8 cellular contexts compared by ENCODE assay signal in genomic region chr11:13776134-13776815, GRCh38.
DNase-seq lines count a peak whose midpoint lies in the region; ATAC-seq and TF ChIP-seq lines count a peak whose summit lies in the region.

No MANE protein-coding gene starts in this region.

- H3K9ac ChIP-seq in DND-41 (ENCODE audit: low read depth, low read length) (no peak overlapping the region), mesendoderm (ENCODE audit: low read length) (no peak overlapping the region)

- H3K36me3 Mint-ChIP-seq in activated CD4-positive, alpha-beta memory T cell treated with anti-CD3 and anti-CD28 coated beads, Interleukin-2, amount 10 ng/mL, durations not matched to agents 7 days and 5 days (ENCODE audit: low read depth): no peaks in the 10 kb centered on the region

- no CpG with 5 or more reads among the region's 3 CpGs for WGBS in mesendoderm (ENCODE audit: extremely low coverage, insufficient coverage, low lambda C conversion rate)

- H3K9me3 ChIP-seq in DND-41 (ENCODE audit: insufficient read depth, low read length, severe bottlenecking): no peaks in the 10 kb centered on the region

- peaks cover 3% of the 10 kb centered on the region for H3K4me1 Mint-ChIP-seq in activated CD4-positive, alpha-beta memory T cell treated with anti-CD3 and anti-CD28 coated beads, Interleukin-2, amount 10 ng/mL, durations not matched to agents 7 days and 5 days

- peak overlapping the region; percentile 52 for H3K18ac ChIP-seq in mesendoderm (ENCODE audit: low read length)

- H2BK15ac ChIP-seq in mesendoderm (replicated peaks; ENCODE audit: low read depth): peak overlapping the region; percentile 93

- no peak overlapping the region for H2BK120ac ChIP-seq in mesendoderm (ENCODE audit: low read depth, low read length)

- H3K27ac ChIP-seq in DND-41 (ENCODE audit: low read length) (no peak overlapping the region), mesendoderm (ENCODE audit: low read depth, low read length) (peak overlapping the region; percentile 9)

- no peaks in the 10 kb centered on the region for H3K36me3 ChIP-seq in DND-41 (ENCODE audit: insufficient read depth, low read length)
- no peaks in the 10 kb centered on the region for H3K36me3 ChIP-seq in mesendoderm (ENCODE audit: control insufficient read depth, insufficient read depth, low read length)

- no peak overlapping the region for H4K5ac ChIP-seq in mesendoderm (ENCODE audit: low read length)

- no peaks in the 10 kb centered on the region for H4K20me1 ChIP-seq in DND-41 (ENCODE audit: insufficient read depth, low read length)

- H3K4me3 Mint-ChIP-seq in activated CD4-positive, alpha-beta memory T cell treated with anti-CD3 and anti-CD28 coated beads, Interleukin-2, amount 10 ng/mL, durations not matched to agents 7 days and 5 days: no peak overlapping the region

- H4K8ac ChIP-seq in mesendoderm (ENCODE audit: low read depth, low read length): no peak overlapping the region

- no peak for DNase-seq in DND-41
- peak; percentile 19 for DNase-seq in KBM-7
- peak; percentile 45 for DNase-seq in activated CD4-positive, alpha-beta memory T cell treated with anti-CD3 and anti-CD28 coated beads, Interleukin-2, amount 10 ng/mL, durations not matched to agents 7 days and 5 days
- peak; percentile 84 for DNase-seq in mesendoderm
- DNase-seq in amniotic stem cell (lab: John Stamatoyannopoulos, UW): no peak
- no peak for DNase-seq in NCI-H226

- H3K27me3 Mint-ChIP-seq in activated CD4-positive, alpha-beta memory T cell treated with anti-CD3 and anti-CD28 coated beads, Interleukin-2, amount 10 ng/mL, durations not matched to agents 7 days and 5 days: peaks cover 5% of the 10 kb centered on the region

- no peak overlapping the region for H2AFZ ChIP-seq in DND-41 (ENCODE audit: low read depth, low read length)

- TF ChIP-seq CTCF in DND-41 (IDR thresholded peaks at IDR 0.05; ENCODE audit: borderline replicate concordance, extremely low read depth, low read length, poor library complexity, severe bottlenecking): peak; percentile 12

- CTCF ChIA-PET in activated CD4-positive, alpha-beta memory T cell treated with anti-CD3 and anti-CD28 coated beads, Interleukin-2, amount 10 ng/mL, durations not matched to agents 7 days and 5 days (lab: Charles Lee): interaction anchor here (0.6 to 2.3 kb wide), 9 partner anchors 12 to 679 kb away, joined by 3 to 12 read pairs (median 5); no protein-coding TSS in a partner anchor

- H3K79me2 ChIP-seq in DND-41 (ENCODE audit: insufficient read depth, low read length) (no peaks in the 10 kb centered on the region), mesendoderm (ENCODE audit: control insufficient read depth, insufficient read depth, low read length) (no peaks in the 10 kb centered on the region)

- no peak overlapping the region for H3K23ac ChIP-seq in mesendoderm (ENCODE audit: low read length)

- H3K9me3 Mint-ChIP-seq in activated CD4-positive, alpha-beta memory T cell treated with anti-CD3 and anti-CD28 coated beads, Interleukin-2, amount 10 ng/mL, durations not matched to agents 7 days and 5 days: no peaks in the 10 kb centered on the region

- no peak overlapping the region for H3K4me2 ChIP-seq in DND-41 (ENCODE audit: insufficient read depth, low read length)
- H3K4me2 ChIP-seq in mesendoderm (ENCODE audit: low read length): no peak overlapping the region

- no peak for ATAC-seq in DND-41 (ENCODE audit: insufficient read depth, low read depth)
- no peak for ATAC-seq in GM21737 (IDR thresholded peaks at IDR 0.05; ENCODE audit: unreplicated experiment)
- no peak for ATAC-seq in GM18870 (IDR thresholded peaks at IDR 0.05; ENCODE audit: unreplicated experiment)

- peak overlapping the region; percentile 52 for H2AK5ac ChIP-seq in mesendoderm (ENCODE audit: low read length)

- H3K4ac ChIP-seq in mesendoderm (ENCODE audit: low read depth, low read length): peak overlapping the region; percentile 96

- no peak overlapping the region for H3K27ac Mint-ChIP-seq in activated CD4-positive, alpha-beta memory T cell treated with anti-CD3 and anti-CD28 coated beads, Interleukin-2, amount 10 ng/mL, durations not matched to agents 7 days and 5 days

- H3K79me1 ChIP-seq in mesendoderm (ENCODE audit: low read length): no peaks in the 10 kb centered on the region

- peak overlapping the region; percentile 73 for H2BK5ac ChIP-seq in mesendoderm (ENCODE audit: low read length)

- H3K4me1 ChIP-seq in DND-41 (ENCODE audit: insufficient read depth, low read length) (no peaks in the 10 kb centered on the region), mesendoderm (ENCODE audit: control insufficient read depth, low read depth, low read length) (peaks cover 12% of the 10 kb centered on the region)

- POLR2A ChIA-PET in activated CD4-positive, alpha-beta memory T cell treated with anti-CD3 and anti-CD28 coated beads, Interleukin-2, amount 10 ng/mL, durations not matched to agents 7 days and 5 days (lab: Charles Lee): no interaction called here

- H3K56ac ChIP-seq in mesendoderm (ENCODE audit: low read length): peak overlapping the region; percentile 66

- no peak overlapping the region for H3K4me3 ChIP-seq in DND-41 (ENCODE audit: low read depth in 1 of 2, low read length in 2 of 2)
- no peak overlapping the region for H3K4me3 ChIP-seq in mesendoderm (ENCODE audit: low read length)

- in situ Hi-C loops in KBM-7 (cut with MboI; ENCODE audit: low pct_unique_long_range_greater_than_20kb, low sequenced_read_pairs): loop anchor here (25.0 kb wide), 1 partner anchor 461 kb away; no protein-coding TSS in a partner anchor

- H3K27me3 ChIP-seq in DND-41 (ENCODE audit: insufficient read depth, low read length, poor library complexity) (peaks cover 11% of the 10 kb centered on the region), mesendoderm (ENCODE audit: insufficient read depth, low read length, poor library complexity) (no peaks in the 10 kb centered on the region)

Comparison
In these comparisons a context has a peak if more than half of its experiments do, and no peak if none do; other contexts are left out.
1. DNase-seq: peak in KBM-7 (single experiment), activated CD4-positive, alpha-beta memory T cell treated with anti-CD3 and anti-CD28 coated beads, Interleukin-2, amount 10 ng/mL, durations not matched to agents 7 days and 5 days (single experiment) and mesendoderm (single experiment); none in DND-41 (single experiment), amniotic stem cell (single experiment) and NCI-H226 (single experiment).